23 cellular contexts compared by ENCODE assay signal in the genomic region with DNA sequence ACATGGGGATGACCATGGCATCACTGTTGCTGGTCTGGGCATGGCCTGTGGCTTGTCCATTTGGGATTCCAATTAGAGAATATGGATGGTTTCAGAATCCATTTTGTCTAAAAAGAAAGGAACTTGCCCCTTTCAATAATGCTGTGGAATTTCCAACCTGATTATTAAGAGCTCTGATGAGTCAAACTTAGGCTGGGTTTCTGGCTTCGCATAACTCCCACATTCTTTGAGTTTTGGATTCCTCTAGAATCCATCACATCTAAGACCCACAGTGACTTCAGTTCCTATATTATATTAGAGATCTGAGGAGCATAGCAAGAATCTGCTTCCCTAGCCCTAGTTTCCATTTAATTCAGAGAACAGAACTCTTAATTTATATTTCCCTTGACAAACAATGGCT.
DNase-seq lines count a peak whose midpoint lies in the region; ATAC-seq, FAIRE-seq and TF ChIP-seq lines count a peak whose summit lies in the region.
"Had no signal": no experiment of that assay in that cellular context is flagged by ENCODE, and none has a peak within 500 bp of the region (broad histone marks: within the 10 kb centered on the region; RNA-seq: fewer than 3 reads in every experiment).

No MANE protein-coding gene starts in this region.

- intact Hi-C loops in sciatic nerve (cut with DNase I): no loop called here

- no peak for FAIRE-seq in urothelium cell line (lab: Jason Lieb, UNC)
- FAIRE-seq: GM12891 had no signal

- no peak for ATAC-seq in sciatic nerve
- ATAC-seq: activated naive CD4-positive, alpha-beta T cell treated with anti-CD3 and anti-CD28 coated beads, Interleukin-2, amount 50 U/mL, for 72 hours; esophagus mucosa; heart right ventricle; lower lobe of right lung; right cardiac atrium; stimulated activated naive B cell treated with anti-CD40 and anti-IgM and Interleukin-4, amounts not matched to agents 10 μg/mL and 1 μg/mL and 100 μg/mL, for 72 hours had no signal

- TF ChIP-seq CTCF in fibroblast of the aortic adventitia (IDR thresholded peaks at IDR 0.05; ENCODE audit: insufficient read depth, low read length): no peak

- DNase-seq in HS-27A (ENCODE audit: low read depth) (peak; percentile 33), amniotic epithelial cell (ENCODE audit: low read depth) (peak; percentile 33), fibroblast of the aortic adventitia (ENCODE audit: low read depth) (peak; percentile 78), urothelium cell line (ENCODE audit: low spot score) (peak; percentile 22), NCI-H2029 (lab: John Stamatoyannopoulos, UW) (no peak), NCI-H2171 (lab: John Stamatoyannopoulos, UW) (no peak), sciatic nerve (ENCODE audit: low spot score) (no peak)
- DNase-seq: activated CD4-positive, alpha-beta T cell treated with anti-CD3 and anti-CD28 coated beads for 1 hour; central memory CD4-positive, alpha-beta T cell; H9; heart right ventricle; lower lobe of right lung; NCI-H1930; NCI-H446; nucleus accumbens; Peyer's patch; right cardiac atrium; stimulated activated naive B cell treated with anti-CD40 and anti-IgM and Interleukin-4, amounts not matched to agents 10 μg/mL and 1 μg/mL and 100 μg/mL, for 72 hours; T-helper 9 cell had no signal

- no peak overlapping the region for H3K4me3 ChIP-seq in fibroblast of the aortic adventitia (ENCODE audit: low read depth, low read length)
- H3K4me3 ChIP-seq: BLaER1 treated with 17β-estradiol and CSF1 and Interleukin-3, amounts not matched to agents 10 nM and 100 nM; heart right ventricle; lower lobe of right lung; Peyer's patch had no signal

Comparison
In these comparisons a context has a peak if more than half of its experiments do, and no peak if none do; other contexts are left out.
1. DNase-seq: peak in HS-27A (single experiment), amniotic epithelial cell (single experiment), fibroblast of the aortic adventitia (single experiment) and urothelium cell line (single experiment); none in NCI-H2029 (single experiment), NCI-H2171 (single experiment) and sciatic nerve (single experiment).